ENCODE assay signal across 1 cellular context in the genomic region with DNA sequence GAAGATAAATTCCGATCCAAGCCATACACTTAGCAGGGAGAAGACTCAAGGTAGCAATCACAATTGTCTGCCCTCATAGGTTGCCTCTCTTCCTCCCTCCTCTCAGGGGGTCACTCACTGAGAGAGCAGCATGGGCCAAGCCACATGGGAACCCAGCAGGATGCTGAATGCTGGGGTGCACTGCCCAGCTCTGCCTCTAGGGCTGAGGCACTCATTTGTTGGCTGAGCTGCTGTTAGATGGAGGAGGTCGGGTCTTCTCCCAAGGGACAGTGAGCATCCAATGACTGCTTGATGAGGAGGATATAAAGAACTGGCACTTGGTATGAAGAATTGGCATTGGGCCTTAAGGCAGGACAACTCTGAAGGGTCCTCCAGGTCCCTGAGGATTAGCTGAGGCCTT.
TF ChIP-seq lines count a peak whose summit lies in the region.

No MANE protein-coding gene starts in this region.

TF ChIP-seq in GM23338, 12 proteins besides CTCF, POLR2A, EP300 and RAD21 (continued from another document):
- TF ChIP-seq, protein P1, sequence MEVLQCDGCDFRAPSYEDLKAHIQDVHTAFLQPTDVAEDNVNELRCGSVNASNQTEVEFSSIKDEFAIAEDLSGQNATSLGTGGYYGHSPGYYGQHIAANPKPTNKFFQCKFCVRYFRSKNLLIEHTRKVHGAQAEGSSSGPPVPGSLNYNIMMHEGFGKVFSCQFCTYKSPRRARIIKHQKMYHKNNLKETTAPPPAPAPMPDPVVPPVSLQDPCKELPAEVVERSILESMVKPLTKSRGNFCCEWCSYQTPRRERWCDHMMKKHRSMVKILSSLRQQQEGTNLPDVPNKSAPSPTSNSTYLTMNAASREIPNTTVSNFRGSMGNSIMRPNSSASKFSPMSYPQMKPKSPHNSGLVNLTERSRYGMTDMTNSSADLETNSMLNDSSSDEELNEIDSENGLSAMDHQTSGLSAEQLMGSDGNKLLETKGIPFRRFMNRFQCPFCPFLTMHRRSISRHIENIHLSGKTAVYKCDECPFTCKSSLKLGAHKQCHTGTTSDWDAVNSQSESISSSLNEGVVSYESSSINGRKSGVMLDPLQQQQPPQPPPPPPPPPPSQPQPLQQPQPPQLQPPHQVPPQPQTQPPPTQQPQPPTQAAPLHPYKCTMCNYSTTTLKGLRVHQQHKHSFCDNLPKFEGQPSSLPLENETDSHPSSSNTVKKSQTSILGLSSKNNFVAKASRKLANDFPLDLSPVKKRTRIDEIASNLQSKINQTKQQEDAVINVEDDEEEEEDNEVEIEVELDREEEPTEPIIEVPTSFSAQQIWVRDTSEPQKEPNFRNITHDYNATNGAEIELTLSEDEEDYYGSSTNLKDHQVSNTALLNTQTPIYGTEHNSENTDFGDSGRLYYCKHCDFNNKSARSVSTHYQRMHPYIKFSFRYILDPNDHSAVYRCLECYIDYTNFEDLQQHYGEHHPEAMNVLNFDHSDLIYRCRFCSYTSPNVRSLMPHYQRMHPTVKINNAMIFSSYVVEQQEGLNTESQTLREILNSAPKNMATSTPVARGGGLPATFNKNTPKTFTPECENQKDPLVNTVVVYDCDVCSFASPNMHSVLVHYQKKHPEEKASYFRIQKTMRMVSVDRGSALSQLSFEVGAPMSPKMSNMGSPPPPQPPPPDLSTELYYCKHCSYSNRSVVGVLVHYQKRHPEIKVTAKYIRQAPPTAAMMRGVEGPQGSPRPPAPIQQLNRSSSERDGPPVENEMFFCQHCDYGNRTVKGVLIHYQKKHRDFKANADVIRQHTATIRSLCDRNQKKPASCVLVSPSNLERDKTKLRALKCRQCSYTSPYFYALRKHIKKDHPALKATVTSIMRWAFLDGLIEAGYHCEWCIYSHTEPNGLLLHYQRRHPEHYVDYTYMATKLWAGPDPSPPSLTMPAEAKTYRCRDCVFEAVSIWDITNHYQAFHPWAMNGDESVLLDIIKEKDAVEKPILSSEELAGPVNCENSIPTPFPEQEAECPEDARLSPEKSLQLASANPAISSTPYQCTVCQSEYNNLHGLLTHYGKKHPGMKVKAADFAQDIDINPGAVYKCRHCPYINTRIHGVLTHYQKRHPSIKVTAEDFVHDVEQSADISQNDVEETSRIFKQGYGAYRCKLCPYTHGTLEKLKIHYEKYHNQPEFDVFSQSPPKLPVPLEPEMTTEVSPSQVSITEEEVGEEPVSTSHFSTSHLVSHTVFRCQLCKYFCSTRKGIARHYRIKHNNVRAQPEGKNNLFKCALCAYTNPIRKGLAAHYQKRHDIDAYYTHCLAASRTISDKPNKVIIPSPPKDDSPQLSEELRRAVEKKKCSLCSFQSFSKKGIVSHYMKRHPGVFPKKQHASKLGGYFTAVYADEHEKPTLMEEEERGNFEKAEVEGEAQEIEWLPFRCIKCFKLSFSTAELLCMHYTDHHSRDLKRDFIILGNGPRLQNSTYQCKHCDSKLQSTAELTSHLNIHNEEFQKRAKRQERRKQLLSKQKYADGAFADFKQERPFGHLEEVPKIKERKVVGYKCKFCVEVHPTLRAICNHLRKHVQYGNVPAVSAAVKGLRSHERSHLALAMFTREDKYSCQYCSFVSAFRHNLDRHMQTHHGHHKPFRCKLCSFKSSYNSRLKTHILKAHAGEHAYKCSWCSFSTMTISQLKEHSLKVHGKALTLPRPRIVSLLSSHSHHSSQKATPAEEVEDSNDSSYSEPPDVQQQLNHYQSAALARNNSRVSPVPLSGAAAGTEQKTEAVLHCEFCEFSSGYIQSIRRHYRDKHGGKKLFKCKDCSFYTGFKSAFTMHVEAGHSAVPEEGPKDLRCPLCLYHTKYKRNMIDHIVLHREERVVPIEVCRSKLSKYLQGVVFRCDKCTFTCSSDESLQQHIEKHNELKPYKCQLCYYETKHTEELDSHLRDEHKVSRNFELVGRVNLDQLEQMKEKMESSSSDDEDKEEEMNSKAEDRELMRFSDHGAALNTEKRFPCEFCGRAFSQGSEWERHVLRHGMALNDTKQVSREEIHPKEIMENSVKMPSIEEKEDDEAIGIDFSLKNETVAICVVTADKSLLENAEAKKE (CRISPR knock-in tag; IDR thresholded peaks at IDR 0.05): 0 out of 2 replicates have a peak, but pooled peaks have one; percentile 27
